ENCODE assay signal across 8 cellular contexts in the genomic region with DNA sequence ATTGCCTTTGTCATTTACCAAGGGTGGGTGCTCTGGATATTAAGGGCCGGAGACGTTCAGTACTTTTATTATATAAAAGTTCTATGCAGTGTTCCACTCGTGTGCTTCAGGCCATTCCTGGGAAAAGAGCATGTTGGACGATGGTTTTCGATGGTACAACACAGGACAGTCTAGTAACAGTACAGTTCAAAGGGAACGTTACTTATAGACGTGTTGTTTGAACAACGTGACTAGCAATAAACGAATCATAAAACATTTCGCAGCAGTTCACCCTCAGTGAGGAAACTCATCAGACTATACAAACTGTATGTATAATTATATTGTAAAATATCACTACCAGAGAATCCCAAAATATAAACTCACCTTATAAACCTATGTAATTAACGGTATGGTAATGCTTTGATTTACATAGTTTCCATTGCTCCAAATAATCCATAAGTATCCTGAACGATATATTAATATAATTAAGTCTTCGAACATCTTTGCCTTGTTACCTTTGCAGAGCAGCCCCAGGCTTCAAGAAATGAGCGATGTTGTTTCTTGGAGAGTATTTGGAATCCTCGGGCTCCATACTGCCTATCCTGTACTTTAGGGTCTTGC. TPM values are rescaled to one million over a fixed set of nuclear protein-coding genes. Genes with fewer than 3 reads are reported as not detected.
DNase-seq lines count a peak whose midpoint lies in the region; ATAC-seq, FAIRE-seq and TF ChIP-seq lines count a peak whose summit lies in the region.

No MANE protein-coding gene starts in this region.

- no peaks in the 10 kb centered on the region for H3K9me2 ChIP-seq in SK-N-SH

- POLR2A ChIA-PET in SK-N-SH (lab: Yijun Ruan, JAX): interaction anchor here (0.6 to 1.9 kb wide), 9 partner anchors 10 to 104 kb away, joined by 3 to 14 read pairs (median 5); partner anchors contain the start of genes DCAKD and HEXIM1

- H3K27me3 ChIP-seq in SK-N-SH (ENCODE audit: insufficient read depth) (no peaks in the 10 kb centered on the region), keratinocyte (ENCODE audit: control insufficient read depth, extremely low read depth, insufficient read depth, low read length) (no peaks in the 10 kb centered on the region)

- H3K4me1 ChIP-seq in SK-N-SH (ENCODE audit: control insufficient read depth in 1 of 2, insufficient read depth in 2 of 2, low read depth in 1 of 2, low read length in 1 of 2) (peaks cover 6 to 7% of the 10 kb centered on the region in 2 experiments; a peak in 2 of 4 replicates), keratinocyte (ENCODE audit: control insufficient read depth, extremely low read depth, insufficient read depth, low read length) (peaks cover 22% of the 10 kb centered on the region)

- peaks cover 0 to 10% of the 10 kb centered on the region in 2 experiments for H3K36me3 ChIP-seq in SK-N-SH (replicated peaks in 1 of 2; ENCODE audit: control insufficient read depth in 1 of 2, insufficient read depth in 2 of 2, low read length in 1 of 2)
- H3K36me3 ChIP-seq in keratinocyte (ENCODE audit: control insufficient read depth in 2 of 2, extremely low read depth in 1 of 2, insufficient read depth in 2 of 2, low read length in 2 of 2): peaks cover 1 to 6% of the 10 kb centered on the region in 2 experiments

- peak overlapping the region; percentile 96 for H3K4me3 Mint-ChIP-seq in activated naive CD8-positive, alpha-beta T cell

- peaks cover 8% of the 10 kb centered on the region for H3F3A ChIP-seq in SK-N-SH (replicated peaks; ENCODE audit: insufficient read depth)

- H3K9me3 Mint-ChIP-seq in activated naive CD8-positive, alpha-beta T cell (ENCODE audit: low read depth): no peaks in the 10 kb centered on the region

- H3K4me1 Mint-ChIP-seq in activated naive CD8-positive, alpha-beta T cell (ENCODE audit: low read depth): peaks cover 45% of the 10 kb centered on the region

- ATAC-seq in SK-N-SH treated with all-trans-retinoic acid at 6 μM for 48 hours: no peak
- ATAC-seq in HG02642 (IDR thresholded peaks at IDR 0.05; ENCODE audit: poor library complexity, unreplicated experiment): no peak
- ATAC-seq in GM19467 (IDR thresholded peaks at IDR 0.05; ENCODE audit: unreplicated experiment): no peak

- CTCF ChIA-PET in SK-N-SH (lab: Yijun Ruan, JAX): interaction anchor here (1.4 to 2.8 kb wide), 6 partner anchors 38 to 141 kb away, joined by 4 to 14 read pairs (median 5); partner anchors contain the start of gene ACBD4

- H3K9me1 ChIP-seq in keratinocyte (ENCODE audit: control insufficient read depth, extremely low read depth, insufficient read depth, low read length): no peaks in the 10 kb centered on the region

- H3K79me2 ChIP-seq in SK-N-SH (ENCODE audit: insufficient read depth) (peaks cover 82% of the 10 kb centered on the region), keratinocyte (ENCODE audit: control insufficient read depth, insufficient read depth, low read length) (peaks cover 68% of the 10 kb centered on the region)

- peak; percentile 69 for FAIRE-seq in keratinocyte (lab: Jason Lieb, UNC)

- peaks cover 20% of the 10 kb centered on the region for H4K20me1 ChIP-seq in SK-N-SH (ENCODE audit: insufficient read depth)
- no peaks in the 10 kb centered on the region for H4K20me1 ChIP-seq in keratinocyte (ENCODE audit: control insufficient read depth, extremely low read depth, insufficient read depth, low read length)

- peak; percentile 89 for DNase-seq in SK-N-SH
- DNase-seq in keratinocyte (ENCODE audit: low read depth, low spot score): no peak
- DNase-seq in substantia nigra (lab: John Stamatoyannopoulos, UW): no peak
- no peak for DNase-seq in NAMALWA (ENCODE audit: low spot score)

- dilution Hi-C loops in keratinocyte (cut with MboI; ENCODE audit: extremely low pct_ligation_motif_present, low sequenced_read_pairs): no loop called here

- H3K27ac ChIP-seq in SK-N-SH (ENCODE audit: low read depth in 2 of 2, low read length in 1 of 2) (peak overlapping the region; percentile 86 to 87; a peak in 3 of 4 replicates), keratinocyte (ENCODE audit: control insufficient read depth, insufficient read depth, low read length) (peak overlapping the region; percentile 98), substantia nigra (ENCODE audit: low read depth, low read length, poor library complexity, severe bottlenecking) (peak overlapping the region; percentile 93)

- WGBS in SK-N-SH (ENCODE audit: low lambda C conversion rate): 2% methylated on average over 15 of the region's 15 CpGs

- H2AFZ ChIP-seq in SK-N-SH (ENCODE audit: low read depth): peak overlapping the region; percentile 81
- H2AFZ ChIP-seq in keratinocyte (ENCODE audit: control insufficient read depth, low read length): peak overlapping the region; percentile 80

- H3K27me3 Mint-ChIP-seq in activated naive CD8-positive, alpha-beta T cell: no peaks in the 10 kb centered on the region

- TF ChIP-seq RAD21 in SK-N-SH (IDR thresholded peaks at IDR 0.05; ENCODE audit: low read length): no peak

- H3K27ac Mint-ChIP-seq in activated naive CD8-positive, alpha-beta T cell: peak overlapping the region; percentile 100

- H3K9ac ChIP-seq in SK-N-SH: peak overlapping the region; percentile 95
- peak overlapping the region; percentile 99 for H3K9ac ChIP-seq in keratinocyte (ENCODE audit: control insufficient read depth, extremely low read depth, insufficient read depth, low read length)

- no peak for TF ChIP-seq CTCF in SK-N-SH (IDR thresholded peaks at IDR 0.05)
- TF ChIP-seq CTCF in keratinocyte (optimal IDR thresholded peaks at IDR 0.05 in 1 of 3, IDR thresholded peaks at IDR 0.05 in 1 of 3, conservative IDR thresholded peaks at IDR 0.05 in 1 of 3; ENCODE audit: extremely low read depth in 1 of 3, insufficient read depth in 2 of 3, low read length in 3 of 3): no peak

- peak overlapping the region; percentile 70 to 89 for H3K4me3 ChIP-seq in SK-N-SH (ENCODE audit: low read depth in 2 of 2, low read length in 1 of 2)
- peak overlapping the region; percentile 62 to 100 (median 98) for H3K4me3 ChIP-seq in keratinocyte (ENCODE audit: control insufficient read depth in 2 of 3, extremely low read depth in 1 of 3, insufficient read depth in 2 of 3, low read depth in 1 of 3, low read length in 3 of 3)

- no peaks in the 10 kb centered on the region for H3K9me3 ChIP-seq in SK-N-SH
- no peaks in the 10 kb centered on the region for H3K9me3 ChIP-seq in keratinocyte (ENCODE audit: control insufficient read depth, low read depth, low read length)

- H3K36me3 Mint-ChIP-seq in activated naive CD8-positive, alpha-beta T cell: no peaks in the 10 kb centered on the region

- TF ChIP-seq EP300 in SK-N-SH (IDR thresholded peaks at IDR 0.05; ENCODE audit: borderline replicate concordance in 1 of 2, low read depth in 1 of 2, low read length in 1 of 2): no peak

- peak overlapping the region; percentile 75 for H3K4me2 ChIP-seq in SK-N-SH
- H3K4me2 ChIP-seq in keratinocyte (ENCODE audit: control insufficient read depth, extremely low read depth, insufficient read depth, low read depth, low read length): peak overlapping the region; percentile 95

TF ChIP-seq in SK-N-SH, 30 proteins besides CTCF, POLR2A, EP300 and RAD21:
- no peak for TF ChIP-seq SIN3A (IDR thresholded peaks at IDR 0.05; ENCODE audit: borderline replicate concordance, low read depth, low read length)

TF ChIP-seq in SK-N-SH treated with all-trans-retinoic acid at 6 μM for 48 hours, 23 proteins besides CTCF, POLR2A, EP300 and RAD21 (continues in another document):
- no peak for TF ChIP-seq ZNF8 (CRISPR knock-in tag; IDR thresholded peaks at IDR 0.05)
- no peak for TF ChIP-seq ZFP30 (CRISPR knock-in tag; IDR thresholded peaks at IDR 0.05)
- TF ChIP-seq PPARA (CRISPR knock-in tag; IDR thresholded peaks at IDR 0.05; ENCODE audit: borderline replicate concordance): no peak
- TF ChIP-seq OSR1 (CRISPR knock-in tag; IDR thresholded peaks at IDR 0.05): no peak
- no peak for TF ChIP-seq TCF4 (CRISPR knock-in tag; IDR thresholded peaks at IDR 0.05; ENCODE audit: borderline replicate concordance)
- TF ChIP-seq, protein P1, sequence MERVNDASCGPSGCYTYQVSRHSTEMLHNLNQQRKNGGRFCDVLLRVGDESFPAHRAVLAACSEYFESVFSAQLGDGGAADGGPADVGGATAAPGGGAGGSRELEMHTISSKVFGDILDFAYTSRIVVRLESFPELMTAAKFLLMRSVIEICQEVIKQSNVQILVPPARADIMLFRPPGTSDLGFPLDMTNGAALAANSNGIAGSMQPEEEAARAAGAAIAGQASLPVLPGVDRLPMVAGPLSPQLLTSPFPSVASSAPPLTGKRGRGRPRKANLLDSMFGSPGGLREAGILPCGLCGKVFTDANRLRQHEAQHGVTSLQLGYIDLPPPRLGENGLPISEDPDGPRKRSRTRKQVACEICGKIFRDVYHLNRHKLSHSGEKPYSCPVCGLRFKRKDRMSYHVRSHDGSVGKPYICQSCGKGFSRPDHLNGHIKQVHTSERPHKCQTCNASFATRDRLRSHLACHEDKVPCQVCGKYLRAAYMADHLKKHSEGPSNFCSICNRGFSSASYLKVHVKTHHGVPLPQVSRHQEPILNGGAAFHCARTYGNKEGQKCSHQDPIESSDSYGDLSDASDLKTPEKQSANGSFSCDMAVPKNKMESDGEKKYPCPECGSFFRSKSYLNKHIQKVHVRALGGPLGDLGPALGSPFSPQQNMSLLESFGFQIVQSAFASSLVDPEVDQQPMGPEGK (CRISPR knock-in tag; IDR thresholded peaks at IDR 0.05; ENCODE audit: borderline replicate concordance): no peak

RNA-seq across cellular contexts. Expression of gene NMT1, which starts 0.6 kb away (rescaled TPM):
- 30.1 and 31.6 TPM in 2 replicates for polyA plus RNA-seq in SK-N-SH (2012; rRNA removed)
- polyA plus RNA-seq in SK-N-SH (2012; cell fraction: cytosol; rRNA removed): 28.0 and 32.9 TPM in 2 replicates
- polyA plus RNA-seq in SK-N-SH (2012; cell fraction: nucleus; rRNA removed): 43.2 and 49.8 TPM in 2 replicates
- polyA plus RNA-seq in keratinocyte: 75.9 to 101 TPM (median 92.3 TPM) in 3 replicates
- polyA plus RNA-seq in keratinocyte (2011; ENCODE audit: low read depth): 239 TPM
- 47.2 and 55.5 TPM in 2 replicates for polyA plus RNA-seq in keratinocyte (2011; cell fraction: cytosol; rRNA removed)
- 59.9 and 68.3 TPM in 2 replicates for polyA plus RNA-seq in keratinocyte (2011; cell fraction: nucleus; rRNA removed)
- 107 and 154 TPM in 2 replicates for polyA plus RNA-seq in keratinocyte (2012; ENCODE audit: low replicate concordance)
- polyA minus RNA-seq in keratinocyte: 42.2 to 74.7 TPM (median 53.7 TPM) in 3 replicates
- polyA minus RNA-seq in keratinocyte (2011; cell fraction: cytosol; rRNA and poly(A)+ RNA removed): 446 TPM
- polyA minus RNA-seq in keratinocyte (2011; cell fraction: nucleus; rRNA and poly(A)+ RNA removed): 32.5 and 42.7 TPM in 2 replicates

RNA-seq across cellular contexts. Expression of gene DCAKD, which starts 10.3 kb away (rescaled TPM):
- 47.6 and 48.8 TPM in 2 replicates for polyA plus RNA-seq in SK-N-SH (2012; rRNA removed)
- 19.9 and 29.3 TPM in 2 replicates for polyA plus RNA-seq in SK-N-SH (2012; cell fraction: cytosol; rRNA removed)
- 62.2 and 68.2 TPM in 2 replicates for polyA plus RNA-seq in SK-N-SH (2012; cell fraction: nucleus; rRNA removed)
- polyA plus RNA-seq in keratinocyte: 18.7 to 27.6 TPM (median 22.8 TPM) in 3 replicates
- 10.3 TPM for polyA plus RNA-seq in keratinocyte (2011; ENCODE audit: low read depth)
- polyA plus RNA-seq in keratinocyte (2011; cell fraction: cytosol; rRNA removed): 19.2 and 26.4 TPM in 2 replicates
- polyA plus RNA-seq in keratinocyte (2011; cell fraction: nucleus; rRNA removed): 37.1 and 50.9 TPM in 2 replicates
- polyA plus RNA-seq in keratinocyte (2012; ENCODE audit: low replicate concordance): 26.6 and 27.7 TPM in 2 replicates
- 36.2 to 67.9 TPM (median 47.1 TPM) in 3 replicates for polyA minus RNA-seq in keratinocyte
- 64.3 TPM for polyA minus RNA-seq in keratinocyte (2011; cell fraction: cytosol; rRNA and poly(A)+ RNA removed)
- 27.6 and 31.8 TPM in 2 replicates for polyA minus RNA-seq in keratinocyte (2011; cell fraction: nucleus; rRNA and poly(A)+ RNA removed)
